ENCODE assay signal across 18 cellular contexts in genomic region chr18:70154591-70155194, GRCh38. TPM values are rescaled to one million over a fixed set of nuclear protein-coding genes. Genes with fewer than 3 reads are reported as not detected.
DNase-seq lines count a peak whose midpoint lies in the region; ATAC-seq and TF ChIP-seq lines count a peak whose summit lies in the region.
"Had no signal": no experiment of that assay in that cellular context is flagged by ENCODE, and none has a peak within 500 bp of the region (broad histone marks: within the 10 kb centered on the region; RNA-seq: fewer than 3 reads in every experiment).

No MANE protein-coding gene starts in this region.

- H3K27ac Mint-ChIP-seq in activated T-cell treated with anti-CD3 and anti-CD28 coated beads, Interleukin-2, amount 50 U/mL, for 24 hours: no peak overlapping the region
- H3K27ac Mint-ChIP-seq: nephron had no signal

- H3K4me1 Mint-ChIP-seq in activated T-cell treated with anti-CD3 and anti-CD28 coated beads, Interleukin-2, amount 50 U/mL, for 24 hours (ENCODE audit: low read depth): peaks cover 19% of the 10 kb centered on the region
- H3K4me1 Mint-ChIP-seq: nephron had no signal

- H3K9me3 Mint-ChIP-seq in activated T-cell treated with anti-CD3 and anti-CD28 coated beads, Interleukin-2, amount 50 U/mL, for 24 hours: no peaks in the 10 kb centered on the region
- H3K9me3 Mint-ChIP-seq: central memory CD8-positive, alpha-beta T cell; immature natural killer cell had no signal

- H3K27ac ChIP-seq in mesenchymal stem cell (ENCODE audit: low read length, poor library complexity, severe bottlenecking): peak overlapping the region; percentile 59
- H3K27ac ChIP-seq: esophagus squamous epithelium had no signal

- no peak overlapping the region for H4K8ac ChIP-seq in mesenchymal stem cell (ENCODE audit: low read length)

- no peak overlapping the region for H4K91ac ChIP-seq in mesenchymal stem cell (ENCODE audit: low read length)

- H3K4ac ChIP-seq in mesenchymal stem cell (ENCODE audit: low read depth in 1 of 2, low read length in 2 of 2): no peak overlapping the region

- no peak overlapping the region for H3K4me3 Mint-ChIP-seq in activated T-cell treated with anti-CD3 and anti-CD28 coated beads, Interleukin-2, amount 50 U/mL, for 24 hours
- H3K4me3 Mint-ChIP-seq: CD14-positive monocyte; central memory CD8-positive, alpha-beta T cell; immature natural killer cell; nephron had no signal

- no peak overlapping the region for H2BK120ac ChIP-seq in mesenchymal stem cell (ENCODE audit: low read depth, low read length)

- H2BK5ac ChIP-seq in mesenchymal stem cell (ENCODE audit: low read depth, low read length, poor library complexity, severe bottlenecking): no peak overlapping the region

- in situ Hi-C loops in astrocyte of the spinal cord (cut with HindIII; ENCODE audit: low sequenced_read_pairs): no loop called here

- no peak overlapping the region for H2BK12ac ChIP-seq in mesenchymal stem cell (ENCODE audit: low read length in 2 of 2)

- H3K4me3 ChIP-seq in AG09309 (ENCODE audit: control insufficient read depth, low read depth, low read length): no peak overlapping the region
- H3K4me3 ChIP-seq in astrocyte of the spinal cord (ENCODE audit: low read depth, low read length): no peak overlapping the region
- H3K4me3 ChIP-seq in mesenchymal stem cell (ENCODE audit: insufficient read depth in 1 of 2, low read depth in 1 of 2, low read length in 2 of 2): no peak overlapping the region
- H3K4me3 ChIP-seq: esophagus squamous epithelium had no signal

- 24% methylated on average over 4 of the region's 4 CpGs for WGBS in mesenchymal stem cell

- H3K36me3 ChIP-seq in mesenchymal stem cell (ENCODE audit: control insufficient read depth in 1 of 2, insufficient read depth in 2 of 2, low read depth in 1 of 2, low read length in 2 of 2): peaks cover 3 to 6% of the 10 kb centered on the region in 2 experiments

- DNase-seq in AG09309 (ENCODE audit: low read depth): peak; percentile 79
- DNase-seq in HS-5 (ENCODE audit: low read depth): peak; percentile 61
- DNase-seq in astrocyte of the spinal cord (ENCODE audit: low read depth, low spot score): peak; percentile 80
- peak; percentile 82 for DNase-seq in mesenchymal stem cell
- DNase-seq in iPS-NIHi11 (ENCODE audit: low spot score): no peak
- no peak for DNase-seq in activated T-cell treated with anti-CD3 and anti-CD28 coated beads, Interleukin-2, amount 50 U/mL, for 24 hours
- DNase-seq in NCI-H1694 treated with DMSO at 0.1 percent for 48 hours (lab: John Stamatoyannopoulos, UW): no peak
- DNase-seq: activated CD4-positive, alpha-beta T cell treated with anti-CD3 and anti-CD28 coated beads for 4 hours; activated effector memory CD4-positive, alpha-beta T cell treated with Interleukin-2 at 50 U/mL for 16 hours; esophagus squamous epithelium; immature natural killer cell; NCI-H2029; NK-92 treated with Interleukin-12 subunit alpha and Interleukin-12 subunit beta, amount 100 ng/mL, for 24 hours; stimulated activated CD4-positive, alpha-beta T cell treated with anti-CD3 and anti-CD28 coated beads, Interleukin-12 subunit alpha, Interleukin-12 subunit beta, amount 100 ng/mL, for 4 hours had no signal

- H3K9me3 ChIP-seq in mesenchymal stem cell (ENCODE audit: control insufficient read depth, low read length): no peaks in the 10 kb centered on the region
- H3K9me3 ChIP-seq: esophagus squamous epithelium had no signal

- TF ChIP-seq CTCF in AG09309 (IDR thresholded peaks at IDR 0.05; ENCODE audit: control insufficient read depth, insufficient read depth, low read depth, low read length, missing control alignments) (no peak), astrocyte of the spinal cord (IDR thresholded peaks at IDR 0.05; ENCODE audit: low read depth, low read length) (no peak)

- H3K4me1 ChIP-seq in mesenchymal stem cell (ENCODE audit: control insufficient read depth, insufficient read depth, low read depth, low read length): peaks cover 3% of the 10 kb centered on the region
- H3K4me1 ChIP-seq: esophagus squamous epithelium had no signal

- no peak for ATAC-seq in GM18907 (IDR thresholded peaks at IDR 0.05; ENCODE audit: unreplicated experiment)

- H3K18ac ChIP-seq in mesenchymal stem cell (ENCODE audit: low read depth in 1 of 2, low read length in 2 of 2): no peak overlapping the region

- no peaks in the 10 kb centered on the region for H3K27me3 Mint-ChIP-seq in activated T-cell treated with anti-CD3 and anti-CD28 coated beads, Interleukin-2, amount 50 U/mL, for 24 hours
- H3K27me3 Mint-ChIP-seq: central memory CD8-positive, alpha-beta T cell had no signal

- H3K79me1 ChIP-seq in mesenchymal stem cell (replicated peaks; ENCODE audit: low read length, poor library complexity, severe bottlenecking): no peaks in the 10 kb centered on the region

- H2AK5ac ChIP-seq in mesenchymal stem cell (ENCODE audit: low read length, severe bottlenecking): no peak overlapping the region

- H2AFZ ChIP-seq in mesenchymal stem cell (ENCODE audit: low read depth, low read length): no peak overlapping the region

- no peak overlapping the region for H3K9ac ChIP-seq in mesenchymal stem cell (ENCODE audit: low read length)

- no peak overlapping the region for H2BK15ac ChIP-seq in mesenchymal stem cell (ENCODE audit: low read depth, poor library complexity, severe bottlenecking)

- no peaks in the 10 kb centered on the region for H3K27me3 ChIP-seq in mesenchymal stem cell (ENCODE audit: control insufficient read depth in 1 of 2, insufficient read depth in 1 of 2, low read length in 2 of 2)
- H3K27me3 ChIP-seq: esophagus squamous epithelium had no signal

- no peak overlapping the region for H3K4me2 ChIP-seq in mesenchymal stem cell (ENCODE audit: low read length, poor library complexity, severe bottlenecking)

- no peak overlapping the region for H3K23ac ChIP-seq in mesenchymal stem cell (ENCODE audit: low read length in 2 of 2)

- no peak overlapping the region for H3K14ac ChIP-seq in mesenchymal stem cell (ENCODE audit: low read length in 2 of 2)

- peaks cover 81% of the 10 kb centered on the region for H3K36me3 Mint-ChIP-seq in activated T-cell treated with anti-CD3 and anti-CD28 coated beads, Interleukin-2, amount 50 U/mL, for 24 hours (ENCODE audit: low read depth)

RNA-seq across cellular contexts. Expression of gene RTTN, which starts 50.8 kb away (rescaled TPM):
- 3.3 TPM for polyA plus RNA-seq in mesenchymal stem cell (2013, experiment 1 of 2)
- 3.1 TPM for polyA plus RNA-seq in mesenchymal stem cell (2013, experiment 2 of 2)

Comparison
In these comparisons a context has a peak if more than half of its experiments do, and no peak if none do; other contexts are left out.
1. DNase-seq: peak in AG09309 (single experiment), HS-5 (single experiment), astrocyte of the spinal cord (single experiment) and mesenchymal stem cell (single experiment); none in iPS-NIHi11 (single experiment), activated T-cell treated with anti-CD3 and anti-CD28 coated beads, Interleukin-2, amount 50 U/mL, for 24 hours (single experiment) and NCI-H1694 treated with DMSO at 0.1 percent for 48 hours (single experiment).